24 cellular contexts compared by ENCODE assay signal in the genomic region with DNA sequence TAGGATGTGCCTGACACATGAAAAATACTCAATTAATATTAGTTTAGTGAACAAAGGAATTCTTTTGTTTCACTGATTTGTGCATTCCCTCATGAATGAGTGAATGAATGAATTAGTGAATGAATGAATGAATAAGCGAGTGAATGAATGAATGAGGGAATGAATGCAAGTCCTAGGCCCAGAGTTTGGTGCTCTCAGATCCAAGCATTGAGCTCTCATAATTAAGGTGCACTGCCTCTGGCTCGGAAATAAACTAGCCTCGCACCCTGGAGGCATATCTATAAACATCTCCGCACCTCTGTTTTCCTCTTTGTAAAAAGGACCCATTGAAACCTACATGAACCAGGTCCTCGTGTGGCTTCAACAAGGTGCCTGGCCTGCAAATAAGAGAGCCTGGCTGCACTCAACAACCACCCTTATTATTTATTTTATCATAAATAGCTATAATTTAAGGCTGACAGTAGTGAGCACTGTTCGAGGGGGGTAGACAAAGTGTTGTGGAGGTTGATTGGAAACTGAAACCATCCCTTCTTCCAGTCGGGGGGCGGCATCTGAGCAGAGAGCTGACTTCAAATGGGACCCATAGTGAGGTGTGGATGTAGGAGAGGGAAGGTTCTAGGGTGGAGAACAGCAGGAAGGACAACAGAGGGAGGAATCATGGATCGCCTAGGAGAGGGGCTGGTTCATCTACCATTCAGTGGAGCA.
"Had no signal": no experiment of that assay in that cellular context is flagged by ENCODE, and none has a peak within 500 bp of the region (broad histone marks: within the 10 kb centered on the region; RNA-seq: fewer than 3 reads in every experiment).

No MANE protein-coding gene starts in this region.

- H3K36me3 ChIP-seq: breast epithelium, Peyer's patch had no signal

- H3K36me3 Mint-ChIP-seq: activated naive CD4-positive, alpha-beta T cell treated with anti-CD3 and anti-CD28 coated beads, Interleukin-2, amount 50 U/mL, for 24 hours had no signal

- H3K27ac Mint-ChIP-seq: activated B cell treated with CpG ODN at 0.5 μM for 24 hours; activated CD4-positive, alpha-beta T cell treated with anti-CD3 and anti-CD28 coated beads, Interleukin-2, amount 10 ng/mL, durations not matched to agents 24 days and 14 days; activated naive CD4-positive, alpha-beta T cell treated with anti-CD3 and anti-CD28 coated beads, Interleukin-2, amount 50 U/mL, for 24 hours had no signal

- H3K4me1 ChIP-seq: Peyer's patch had no signal

- H3K4me3 Mint-ChIP-seq: activated B cell treated with CpG ODN at 0.5 μM for 24 hours; activated CD4-positive, alpha-beta T cell treated with anti-CD3 and anti-CD28 coated beads, Interleukin-2, amount 10 ng/mL, durations not matched to agents 24 days and 14 days; activated naive CD4-positive, alpha-beta T cell treated with anti-CD3 and anti-CD28 coated beads, Interleukin-2, amount 50 U/mL, for 24 hours had no signal

- H3K9me3 Mint-ChIP-seq: activated CD4-positive, alpha-beta T cell treated with anti-CD3 and anti-CD28 coated beads, Interleukin-2, amount 10 ng/mL, durations not matched to agents 24 days and 14 days; activated naive CD4-positive, alpha-beta T cell treated with anti-CD3 and anti-CD28 coated beads, Interleukin-2, amount 50 U/mL, for 24 hours had no signal

- H3K27me3 Mint-ChIP-seq: activated B cell treated with CpG ODN at 0.5 μM for 24 hours; activated CD4-positive, alpha-beta T cell treated with anti-CD3 and anti-CD28 coated beads, Interleukin-2, amount 10 ng/mL, durations not matched to agents 24 days and 14 days; activated naive CD4-positive, alpha-beta T cell treated with anti-CD3 and anti-CD28 coated beads, Interleukin-2, amount 50 U/mL, for 24 hours had no signal

- H3K27ac ChIP-seq: Peyer's patch had no signal

- DNase-seq: activated B cell treated with CpG ODN at 0.5 μM for 24 hours; activated CD4-positive, alpha-beta T cell treated with anti-CD3 and anti-CD28 coated beads for 1 hour; activated CD4-positive, alpha-beta T cell treated with anti-CD3 and anti-CD28 coated beads, Interleukin-2, amount 10 ng/mL, durations not matched to agents 24 days and 14 days; activated CD4-positive, alpha-beta T cell treated with anti-CD3 and anti-CD28 coated beads, Interleukin-2, amount 50 U/mL, for 48 hours; activated CD8-positive, alpha-beta memory T cell treated with anti-CD3 and anti-CD28 coated beads, Interleukin-2, amount 50 U/mL, for 4 hours; activated effector memory CD4-positive, alpha-beta T cell treated with Interleukin-2 at 50 U/mL for 16 hours; activated naive CD4-positive, alpha-beta T cell; activated T-cell treated with anti-CD3 and anti-CD28 coated beads, Interleukin-2, amount 50 U/mL, for 1 hour; aorta; central memory CD4-positive, alpha-beta T cell; Kasumi-1; KBM-7; NCI-H1048; NCI-H146; NCI-H187 treated with DMSO at 0.1 percent for 48 hours; NCI-H2081 treated with DMSO at 0.1 percent for 48 hours; NCI-H446; NCI-H524; Peyer's patch; SHP77 treated with DMSO at 0.1 percent for 48 hours; T-helper 2 cell; T1000 had no signal

- H3K4me3 ChIP-seq: breast epithelium, Peyer's patch had no signal

- H3K9me3 ChIP-seq: breast epithelium, Peyer's patch had no signal

- H3K27me3 ChIP-seq: breast epithelium, Peyer's patch had no signal

- H3K4me1 Mint-ChIP-seq: activated B cell treated with CpG ODN at 0.5 μM for 24 hours; activated CD4-positive, alpha-beta T cell treated with anti-CD3 and anti-CD28 coated beads, Interleukin-2, amount 10 ng/mL, durations not matched to agents 24 days and 14 days had no signal
